ENCODE assay signal across 8 cellular contexts in genomic region chr22:38201371-38201717, GRCh38. TPM values are rescaled to one million over a fixed set of nuclear protein-coding genes. Genes with fewer than 3 reads are reported as not detected.
DNase-seq lines count a peak whose midpoint lies in the region; ATAC-seq, FAIRE-seq and TF ChIP-seq lines count a peak whose summit lies in the region.

No MANE protein-coding gene starts in this region.

- DNase-seq in CD4-positive, alpha-beta T cell: no peak
- DNase-seq in MM.1S: no peak
- no peak for DNase-seq in H1 (ENCODE audit: low read depth in 1 of 2, low spot score in 2 of 2)
- no peak for DNase-seq in NCI-H1092 (lab: John Stamatoyannopoulos, UW)
- DNase-seq in CD1c-positive myeloid dendritic cell (ENCODE audit: extremely low spot score): no peak
- DNase-seq in stimulated activated naive CD4-positive, alpha-beta T cell (lab: John Stamatoyannopoulos, UW): no peak

- no peaks in the 10 kb centered on the region for H3K9me2 ChIP-seq in MM.1S (replicated peaks; ENCODE audit: insufficient read depth, low read length)

- CTCF ChIA-PET in CD4-positive, alpha-beta T cell (lab: Charles Lee): interaction anchor here (1.7 kb wide), 1 partner anchor 21 kb away, joined by 7 read pairs; no protein-coding TSS in a partner anchor
- CTCF ChIA-PET in H1 (lab: Charles Lee; ENCODE audit: partially characterized antibody): interaction anchor here (0.7 to 1.5 kb wide), 6 partner anchors 8 to 103 kb away, joined by 3 to 7 read pairs (median 4); no protein-coding TSS in a partner anchor

- peaks cover 26% of the 10 kb centered on the region for H3K4me1 Mint-ChIP-seq in CD4-positive, alpha-beta T cell (ENCODE audit: low read depth)

- H3K27me3 Mint-ChIP-seq in CD4-positive, alpha-beta T cell: no peaks in the 10 kb centered on the region

- TF ChIP-seq RAD21 in H1 (IDR thresholded peaks at IDR 0.05 in 1 of 2, conservative IDR thresholded peaks at IDR 0.05 in 1 of 2; ENCODE audit: low read depth in 2 of 2, low read length in 2 of 2): no peak

- peak overlapping the region; percentile 87 for H3K27ac Mint-ChIP-seq in CD4-positive, alpha-beta T cell

- H4K5ac ChIP-seq in H1 (ENCODE audit: insufficient read length, low read depth, low read length): no peak overlapping the region

- H3K79me2 ChIP-seq in MM.1S (ENCODE audit: low read length): peaks cover 43% of the 10 kb centered on the region
- H3K79me2 ChIP-seq in H1 (ENCODE audit: control insufficient read depth in 1 of 2, insufficient read depth in 2 of 2, low read length in 2 of 2): peaks cover 2 to 15% of the 10 kb centered on the region in 2 experiments; a peak in 2 of 4 replicates

- no peak overlapping the region for H3K56ac ChIP-seq in H1 (replicated peaks; ENCODE audit: insufficient read length, low read depth, low read length)

- no peak overlapping the region for H3K23ac ChIP-seq in H1 (ENCODE audit: insufficient read length)

- no peaks in the 10 kb centered on the region for H3K36me3 ChIP-seq in MM.1S (replicated peaks; ENCODE audit: insufficient read depth, low read length)
- H3K36me3 ChIP-seq in H1 (ENCODE audit: control insufficient read depth in 2 of 4, insufficient read depth in 4 of 4, low read length in 3 of 4): no peaks in the 10 kb centered on the region
- H3K36me3 ChIP-seq in neuron (ENCODE audit: insufficient read depth, low read length): no peaks in the 10 kb centered on the region

- no peak overlapping the region for H3K14ac ChIP-seq in H1 (ENCODE audit: insufficient read length)

- H3K9me3 Mint-ChIP-seq in CD4-positive, alpha-beta T cell: no peaks in the 10 kb centered on the region

- peak overlapping the region; percentile 43; the same call in 1 of the 2 replicates for H3K9ac ChIP-seq in MM.1S (ENCODE audit: low read length)
- peak overlapping the region in 3 of 4 experiments; percentile 14 to 48 (median 29); a peak in 4 of 7 replicates for H3K9ac ChIP-seq in H1 (replicated peaks in 1 of 4; ENCODE audit: extremely low read depth in 1 of 4, low read depth in 3 of 4, low read length in 3 of 4)

- H4K8ac ChIP-seq in H1 (ENCODE audit: extremely low read depth, insufficient read depth, low read length): no peak overlapping the region

- peak overlapping the region; percentile 3; the same call in 1 of the 2 replicates for H2BK5ac ChIP-seq in H1 (ENCODE audit: low read depth, low read length)

- H3K79me1 ChIP-seq in H1 (ENCODE audit: low read depth, low read length): no peaks in the 10 kb centered on the region

- H3K4me3 Mint-ChIP-seq in CD4-positive, alpha-beta T cell: peak overlapping the region; percentile 90

- intact Hi-C loops in CD4-positive, alpha-beta T cell (cut with DNase I, micrococcal nuclease): loop anchor here (1.0 to 10.0 kb wide), 5 partner anchors 20 to 116 kb away; partner anchors contain the start of genes PLA2G6 (in 2 of the 2), CSNK1E (in 1 of the 2) and TMEM184B (in 1 of the 2)

- H2BK120ac ChIP-seq in H1 (replicated peaks; ENCODE audit: low read depth, low read length): no peak overlapping the region

- no peaks in the 10 kb centered on the region for H3K27me3 ChIP-seq in CD4-positive, alpha-beta T cell (ENCODE audit: control insufficient read depth, insufficient read depth, low read length)
- no peaks in the 10 kb centered on the region for H3K27me3 ChIP-seq in MM.1S (replicated peaks; ENCODE audit: insufficient read depth, low read length)
- peaks cover 0 to 14% (median 11%) of the 10 kb centered on the region in 4 experiments; a peak in 5 of 7 replicates for H3K27me3 ChIP-seq in H1 (replicated peaks in 1 of 4; ENCODE audit: control insufficient read depth in 3 of 4, extremely low read depth in 1 of 4, insufficient read depth in 3 of 4, low read length in 3 of 4)
- H3K27me3 ChIP-seq in neuron (ENCODE audit: insufficient read depth, low read length): no peaks in the 10 kb centered on the region

- H3K9me3 ChIP-seq in CD4-positive, alpha-beta T cell (ENCODE audit: control insufficient read depth, low read length): no peaks in the 10 kb centered on the region
- no peaks in the 10 kb centered on the region for H3K9me3 ChIP-seq in MM.1S (replicated peaks; ENCODE audit: insufficient read depth, low read length)
- H3K9me3 ChIP-seq in H1 (ENCODE audit: insufficient read depth in 2 of 2, low read depth in 1 of 2, low read length in 1 of 2): no peaks in the 10 kb centered on the region
- no peaks in the 10 kb centered on the region for H3K9me3 ChIP-seq in neuron (ENCODE audit: low read length)

- no peak overlapping the region for H3K4ac ChIP-seq in H1 (replicated peaks; ENCODE audit: insufficient read length, low read depth, low read length)

- no peaks in the 10 kb centered on the region for H3K36me3 Mint-ChIP-seq in CD4-positive, alpha-beta T cell (ENCODE audit: low read depth)

- no peak for TF ChIP-seq POLR2A in H1 (IDR thresholded peaks at IDR 0.05; ENCODE audit: control extremely low read depth in 1 of 2, low read depth in 2 of 2, low read length in 2 of 2)

- no peak for TF ChIP-seq CTCF in CD4-positive, alpha-beta T cell (IDR thresholded peaks at IDR 0.05)
- no peak for TF ChIP-seq CTCF in MM.1S (IDR thresholded peaks at IDR 0.05; ENCODE audit: low read length)
- TF ChIP-seq CTCF in H1 (IDR thresholded peaks at IDR 0.05; ENCODE audit: control extremely low read depth in 1 of 3, insufficient read depth in 1 of 3, low read depth in 1 of 3, low read length in 3 of 3): no peak

- FAIRE-seq in H1 (lab: Jason Lieb, UNC): no peak

- H2AFZ ChIP-seq in MM.1S (ENCODE audit: low read length) (peak overlapping the region; percentile 68), H1 (ENCODE audit: low read length) (peak overlapping the region; percentile 85), neuron (ENCODE audit: low read depth, low read length) (peak overlapping the region; percentile 2)

- H3K4me3 ChIP-seq in MM.1S (ENCODE audit: low read length): peak overlapping the region; percentile 48
- H3K4me3 ChIP-seq in H1 (ENCODE audit: extremely low read depth in 1 of 4, insufficient read depth in 2 of 4, low read depth in 3 of 4, low read length in 4 of 4): peak overlapping the region; percentile 47 to 82 (median 59)
- H3K4me3 ChIP-seq in neuron (ENCODE audit: low read length): peak overlapping the region; percentile 23

- H2BK15ac ChIP-seq in H1 (ENCODE audit: low read length): peak overlapping the region; percentile 97

- H4K20me1 ChIP-seq in MM.1S (ENCODE audit: insufficient read depth, low read length): no peaks in the 10 kb centered on the region
- peaks cover 5 to 11% of the 10 kb centered on the region in 2 experiments for H4K20me1 ChIP-seq in H1 (replicated peaks in 1 of 2; ENCODE audit: control insufficient read depth in 1 of 2, insufficient read depth in 2 of 2, low read length in 2 of 2)

- no peak overlapping the region for H2BK20ac ChIP-seq in H1 (ENCODE audit: low read length)

- no peak overlapping the region for H4K91ac ChIP-seq in H1 (replicated peaks; ENCODE audit: insufficient read length, low read length)

- POLR2A ChIA-PET in CD4-positive, alpha-beta T cell (lab: Charles Lee): interaction anchor here (0.7 to 3.5 kb wide), 11 partner anchors 9 to 593 kb away, joined by 3 to 39 read pairs (median 5); partner anchors contain the start of genes CSNK1E, GGA1 and PLA2G6
- POLR2A ChIA-PET in H1 (lab: Charles Lee; ENCODE audit: partially characterized antibody): interaction anchor here (0.6 to 6.6 kb wide), 10 partner anchors 9 to 133 kb away, joined by 3 to 65 read pairs (median 8); partner anchors contain the start of gene PLA2G6

- peaks cover 15% of the 10 kb centered on the region; the same call in 1 of the 2 replicates for H3F3A ChIP-seq in MM.1S (ENCODE audit: insufficient read depth, low read length)

- H2BK12ac ChIP-seq in H1 (ENCODE audit: low read depth, low read length): 0 out of 2 replicates have a peak overlapping the region, but pooled peaks have one; percentile 29

- H2AK5ac ChIP-seq in H1 (ENCODE audit: low read depth, low read length): no peak overlapping the region

- H3K23me2 ChIP-seq in H1 (ENCODE audit: low read depth, low read length): peaks cover 17% of the 10 kb centered on the region

- H3K4me2 ChIP-seq in MM.1S (ENCODE audit: low read depth, low read length) (peak overlapping the region; percentile 70), H1 (ENCODE audit: insufficient read depth in 1 of 2, low read depth in 2 of 2, low read length in 2 of 2) (peak overlapping the region; percentile 76 to 79)

- H3K4me1 ChIP-seq in MM.1S (ENCODE audit: low read length): peaks cover 26% of the 10 kb centered on the region
- peaks cover 0 to 10% (median 6%) of the 10 kb centered on the region in 4 experiments; a peak in 6 of 7 replicates for H3K4me1 ChIP-seq in H1 (replicated peaks in 1 of 4; ENCODE audit: control insufficient read depth in 3 of 4, insufficient read depth in 4 of 4, low read length in 3 of 4)
- peaks cover 11% of the 10 kb centered on the region for H3K4me1 ChIP-seq in neuron (ENCODE audit: insufficient read depth, low read length)

- H3K18ac ChIP-seq in H1 (ENCODE audit: extremely low read depth, low read length): 0 out of 2 replicates have a peak overlapping the region, but pooled peaks have one; percentile 13

- no peak for TF ChIP-seq EP300 in H1 (IDR thresholded peaks at IDR 0.05; ENCODE audit: borderline replicate concordance in 1 of 2, low read depth in 2 of 2, low read length in 2 of 2)

- 25% methylated on average over 8 of the region's 8 CpGs; no CpG with 5 or more reads in 1 of the 2 experiments for WGBS in H1 (ENCODE audit: extremely low coverage in 1 of 2, insufficient coverage in 1 of 2, insufficient read length in 1 of 2, insufficient replicate concordance in 2 of 2, low coverage in 1 of 2, low lambda C conversion rate in 2 of 2, missing lambda C conversion rate in 1 of 2), 2 experiments

- no peak for ATAC-seq in CD4-positive, alpha-beta T cell (ENCODE audit: poor library complexity)
- ATAC-seq in GM21367 (IDR thresholded peaks at IDR 0.05; ENCODE audit: unreplicated experiment): no peak

- peak overlapping the region; percentile 82 for H3K27ac ChIP-seq in CD4-positive, alpha-beta T cell (ENCODE audit: low read depth, low read length)
- no peak overlapping the region for H3K27ac ChIP-seq in MM.1S (ENCODE audit: low read length)
- H3K27ac ChIP-seq in H1 (ENCODE audit: low read depth, low read length): no peak overlapping the region

RNA-seq across cellular contexts. Expression of gene MAFF, which starts 0.5 kb away (rescaled TPM):
- total RNA-seq in CD4-positive, alpha-beta T cell: 10 to 100 TPM; 25.6 to 27.3 TPM
- 6.2 and 6.3 TPM in 2 replicates for total RNA-seq in H1 (2021; fragmentation: NEBNext Ultra II Directional; extraction: Animal tissue kit (Norgen Biotek cat#: 25700))
- polyA plus RNA-seq in H1 (2011; rRNA removed): 1.5 and 2.4 TPM in 2 replicates
- polyA plus RNA-seq in H1 (2011; cell fraction: cytosol; rRNA removed): 2.9 TPM
- polyA plus RNA-seq in H1 (2011; cell fraction: nucleus; rRNA removed): 2.1 TPM
- 3.3 to 4.4 TPM (median 4.0 TPM) in 4 replicates for polyA plus RNA-seq in H1 (2012, experiment 1 of 2)
- polyA plus RNA-seq in H1 (2012, experiment 2 of 2): 4.4 TPM
- 4.0 TPM for polyA plus RNA-seq in H1 (2013, experiment 1 of 2)
- 4.0 TPM for polyA plus RNA-seq in H1 (2013, experiment 2 of 2)
- polyA minus RNA-seq in H1 (2011; rRNA and poly(A)+ RNA removed): 1.0 and 1.3 TPM in 2 replicates
- polyA minus RNA-seq in H1 (2011; cell fraction: cytosol; rRNA and poly(A)+ RNA removed): 3.1 TPM
- polyA minus RNA-seq in H1 (2011; cell fraction: nucleus; rRNA and poly(A)+ RNA removed): 4.4 TPM

RNA-seq across cellular contexts. Expression of gene PLA2G6, which starts 19.7 kb away (rescaled TPM):
- 10 to 100 TPM; 48.8 to 50.2 TPM for total RNA-seq in CD4-positive, alpha-beta T cell
- total RNA-seq in H1 (2021; fragmentation: NEBNext Ultra II Directional; extraction: Animal tissue kit (Norgen Biotek cat#: 25700)): 13.2 and 14.2 TPM in 2 replicates
- polyA plus RNA-seq in H1 (2011; rRNA removed): 21.0 and 36.0 TPM in 2 replicates
- 22.6 TPM for polyA plus RNA-seq in H1 (2011; cell fraction: cytosol; rRNA removed)
- 133 TPM for polyA plus RNA-seq in H1 (2011; cell fraction: nucleus; rRNA removed)
- polyA plus RNA-seq in H1 (2012, experiment 1 of 2): 12.9 to 21.4 TPM (median 16.6 TPM) in 4 replicates
- 9.4 TPM for polyA plus RNA-seq in H1 (2012, experiment 2 of 2)
- polyA plus RNA-seq in H1 (2013, experiment 1 of 2): 8.7 TPM
- 7.3 TPM for polyA plus RNA-seq in H1 (2013, experiment 2 of 2)
- 43.1 and 49.8 TPM in 2 replicates for polyA minus RNA-seq in H1 (2011; rRNA and poly(A)+ RNA removed)
- 21.7 TPM for polyA minus RNA-seq in H1 (2011; cell fraction: cytosol; rRNA and poly(A)+ RNA removed)
- polyA minus RNA-seq in H1 (2011; cell fraction: nucleus; rRNA and poly(A)+ RNA removed): 103 TPM

Comparison
In these comparisons a context has a peak if more than half of its experiments do, and no peak if none do; other contexts are left out.
1. H2AFZ ChIP-seq: peak in every context shown above with its lines; median percentile 85 in H1; 68 in MM.1S; 2 in neuron.